ENCODE assay signal across 8 cellular contexts in the genomic region with DNA sequence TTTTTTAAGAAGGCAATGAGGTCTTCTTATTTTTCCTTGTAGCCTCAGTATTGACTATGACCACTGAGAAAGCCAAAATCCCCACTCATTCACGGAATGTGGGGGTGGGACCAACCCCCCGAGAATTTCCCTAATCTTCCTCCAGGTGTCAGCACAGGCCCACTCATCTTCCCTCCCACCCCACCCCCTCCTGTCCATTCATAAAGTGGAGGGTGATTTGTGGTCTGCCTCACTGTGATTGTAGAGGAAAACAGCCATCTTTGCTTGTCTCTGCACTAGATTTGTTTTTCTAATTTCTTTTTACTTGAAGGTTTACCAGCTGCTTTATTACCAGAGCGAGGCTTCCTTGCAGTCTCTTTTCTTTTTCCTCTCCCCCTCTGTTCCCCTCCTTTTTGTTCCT.
DNase-seq lines count a peak whose midpoint lies in the region; ATAC-seq, FAIRE-seq and TF ChIP-seq lines count a peak whose summit lies in the region.

No MANE protein-coding gene starts in this region.

- H3K36me3 Mint-ChIP-seq in activated CD4-positive, alpha-beta T cell treated with anti-CD3 and anti-CD28 coated beads, Interleukin-2, amount 10 ng/mL, durations not matched to agents 24 days and 14 days (ENCODE audit: low read depth): peaks cover 2% of the 10 kb centered on the region

- no peak overlapping the region for H2BK120ac ChIP-seq in neuronal stem cell (ENCODE audit: low read depth, low read length)

- H3K4me3 ChIP-seq in A549 (no peak overlapping the region), MM.1S (ENCODE audit: low read length) (no peak overlapping the region), epithelial cell of esophagus (ENCODE audit: low read length) (no peak overlapping the region), neuronal stem cell (ENCODE audit: low read length in 2 of 2) (no peak overlapping the region)

- peaks cover 10% of the 10 kb centered on the region for H3F3A ChIP-seq in MM.1S (ENCODE audit: insufficient read depth, low read length)

- H3K4me1 ChIP-seq in A549 (no peaks in the 10 kb centered on the region), MM.1S (ENCODE audit: low read length) (peaks cover 38% of the 10 kb centered on the region), neuronal stem cell (ENCODE audit: control insufficient read depth in 2 of 2, insufficient read depth in 1 of 2, low read depth in 1 of 2, low read length in 2 of 2) (peaks cover 10 to 19% of the 10 kb centered on the region in 2 donors)

- no peak overlapping the region for H3K14ac ChIP-seq in neuronal stem cell (ENCODE audit: low read length)

- H2AK5ac ChIP-seq in neuronal stem cell (ENCODE audit: low read depth, low read length): no peak overlapping the region

- DNase-seq in A549 (ENCODE audit: low read depth in 1 of 2, low spot score in 1 of 2) (peak; percentile 6 to 16), GM13977 (ENCODE audit: low spot score) (peak; percentile 47), MM.1S (peak; percentile 62), epithelial cell of esophagus (ENCODE audit: low read depth) (peak; percentile 1), neuronal stem cell (ENCODE audit: low spot score) (peak; percentile 61), GM19240 (ENCODE audit: insufficient read length, low spot score) (no peak)
- DNase-seq in activated CD4-positive, alpha-beta T cell treated with anti-CD3 and anti-CD28 coated beads, Interleukin-2, amount 10 ng/mL, durations not matched to agents 24 days and 14 days: peak; percentile 81

- peaks cover 64% of the 10 kb centered on the region for H3K4me1 Mint-ChIP-seq in activated CD4-positive, alpha-beta T cell treated with anti-CD3 and anti-CD28 coated beads, Interleukin-2, amount 10 ng/mL, durations not matched to agents 24 days and 14 days

- no peak for TF ChIP-seq EP300 in A549 (IDR thresholded peaks at IDR 0.05)

- CTCF ChIA-PET in A549 (lab: Yijun Ruan, JAX): interaction anchor here (1.0 to 1.1 kb wide), 2 partner anchors 14 to 36 kb away, joined by 3 read pairs; no protein-coding TSS in a partner anchor

- H4K20me1 ChIP-seq in MM.1S (ENCODE audit: insufficient read depth, low read length): no peaks in the 10 kb centered on the region

- no peaks in the 10 kb centered on the region for H3K27me3 ChIP-seq in MM.1S (replicated peaks; ENCODE audit: insufficient read depth, low read length)
- H3K27me3 ChIP-seq in neuronal stem cell (ENCODE audit: control insufficient read depth in 3 of 3, insufficient read depth in 3 of 3, low read depth in 1 of 3, low read length in 3 of 3): peaks cover 0 to 2% (median 0%) of the 10 kb centered on the region in 3 experiments

- no peaks in the 10 kb centered on the region for H3K9me3 Mint-ChIP-seq in activated CD4-positive, alpha-beta T cell treated with anti-CD3 and anti-CD28 coated beads, Interleukin-2, amount 10 ng/mL, durations not matched to agents 24 days and 14 days

- POLR2A ChIA-PET in A549 (lab: Yijun Ruan, JAX): no interaction called here

- no peak overlapping the region for H4K91ac ChIP-seq in neuronal stem cell (ENCODE audit: low read depth, low read length, poor library complexity)

- no peaks in the 10 kb centered on the region for H3K79me1 ChIP-seq in neuronal stem cell (ENCODE audit: low read depth, low read length)

- no peaks in the 10 kb centered on the region for H3K27me3 Mint-ChIP-seq in activated CD4-positive, alpha-beta T cell treated with anti-CD3 and anti-CD28 coated beads, Interleukin-2, amount 10 ng/mL, durations not matched to agents 24 days and 14 days

- H3K4me2 ChIP-seq in A549 (no peak overlapping the region), MM.1S (ENCODE audit: low read depth, low read length) (peak overlapping the region; percentile 61), neuronal stem cell (ENCODE audit: insufficient read depth, low read length, poor library complexity, severe bottlenecking) (no peak overlapping the region)

- H2BK15ac ChIP-seq in neuronal stem cell (ENCODE audit: low read length): no peak overlapping the region

- WGBS in A549 (ENCODE audit: missing lambda C conversion rate): 11% methylated on average over 3 of the region's 3 CpGs
- no CpG with 5 or more reads among the region's 3 CpGs for WGBS in neuronal stem cell (ENCODE audit: extremely low coverage in 2 of 2, insufficient read length in 2 of 2, insufficient replicate concordance in 1 of 2), 2 donors

- ATAC-seq in A549 (peak; percentile 54 to 73; a peak in 4 of 6 replicates), HG03097 (IDR thresholded peaks at IDR 0.05; ENCODE audit: low FRiP score, unreplicated experiment) (no peak)

- H3K23ac ChIP-seq in neuronal stem cell (ENCODE audit: low read depth, low read length, poor library complexity): no peak overlapping the region

- peak overlapping the region; percentile 29; the same call in 1 of the 2 replicates for H2AFZ ChIP-seq in MM.1S (ENCODE audit: low read length)
- peak overlapping the region; percentile 82 for H2AFZ ChIP-seq in neuronal stem cell (ENCODE audit: low read length)

- H3K4ac ChIP-seq in neuronal stem cell (ENCODE audit: low read length): no peak overlapping the region

- no peaks in the 10 kb centered on the region for H3K79me2 ChIP-seq in MM.1S (ENCODE audit: low read length)

- no peaks in the 10 kb centered on the region for H3K9me2 ChIP-seq in MM.1S (replicated peaks; ENCODE audit: insufficient read depth, low read length)

- H3K27ac ChIP-seq in A549 (no peak overlapping the region), MM.1S (ENCODE audit: low read length) (peak overlapping the region; percentile 23; the same call in 1 of the 2 replicates), neuronal stem cell (replicated peaks; ENCODE audit: low read length) (no peak overlapping the region)

- H3K9ac ChIP-seq in MM.1S (ENCODE audit: low read length): peak overlapping the region; percentile 32; the same call in 1 of the 2 replicates
- H3K9ac ChIP-seq in neuronal stem cell (ENCODE audit: low read depth, low read length, poor library complexity): no peak overlapping the region

- no peak overlapping the region for H2BK12ac ChIP-seq in neuronal stem cell (ENCODE audit: low read length)

- no peak overlapping the region for H3K18ac ChIP-seq in neuronal stem cell (ENCODE audit: low read length)

- H2BK5ac ChIP-seq in neuronal stem cell (ENCODE audit: low read length): no peak overlapping the region

- TF ChIP-seq CTCF in A549 (IDR thresholded peaks at IDR 0.05) (peak; percentile 39), GM13977 (IDR thresholded peaks at IDR 0.05; ENCODE audit: extremely low read depth, insufficient read depth, missing control alignments) (peak; percentile 47), MM.1S (IDR thresholded peaks at IDR 0.05; ENCODE audit: low read length) (peak; percentile 38), epithelial cell of esophagus (IDR thresholded peaks at IDR 0.05; ENCODE audit: insufficient read depth, low read depth, low read length, missing control alignments) (no peak)

- peak overlapping the region; percentile 93 for H3K27ac Mint-ChIP-seq in activated CD4-positive, alpha-beta T cell treated with anti-CD3 and anti-CD28 coated beads, Interleukin-2, amount 10 ng/mL, durations not matched to agents 24 days and 14 days

- no peak for FAIRE-seq in A549 (lab: Jason Lieb, UNC)

- intact Hi-C loops in activated CD4-positive, alpha-beta T cell treated with anti-CD3 and anti-CD28 coated beads, Interleukin-2, amount 10 ng/mL, durations not matched to agents 24 days and 14 days (cut with micrococcal nuclease): loop anchor here (2.0 to 10.0 kb wide), 14 partner anchors 36 to 1606 kb away; a partner anchor contains a TSS

- TF ChIP-seq RAD21 in A549 (conservative IDR thresholded peaks at IDR 0.05 in 1 of 2, IDR thresholded peaks at IDR 0.05 in 1 of 2): peak; percentile 49 to 53

- peak overlapping the region; percentile 75 for H3K4me3 Mint-ChIP-seq in activated CD4-positive, alpha-beta T cell treated with anti-CD3 and anti-CD28 coated beads, Interleukin-2, amount 10 ng/mL, durations not matched to agents 24 days and 14 days

- no peak for TF ChIP-seq POLR2A in A549 (IDR thresholded peaks at IDR 0.05; ENCODE audit: low read length)

- H3K9me3 ChIP-seq in A549: no peaks in the 10 kb centered on the region
- no peaks in the 10 kb centered on the region for H3K9me3 ChIP-seq in MM.1S (replicated peaks; ENCODE audit: insufficient read depth, low read length)
- H3K9me3 ChIP-seq in neuronal stem cell (replicated peaks in 1 of 2; ENCODE audit: control insufficient read depth in 2 of 2, insufficient read depth in 1 of 2, low read depth in 1 of 2, low read length in 2 of 2): no peaks in the 10 kb centered on the region

- no peak overlapping the region for H4K8ac ChIP-seq in neuronal stem cell (ENCODE audit: low read depth, low read length)

- H3K36me3 ChIP-seq in MM.1S (replicated peaks; ENCODE audit: insufficient read depth, low read length) (no peaks in the 10 kb centered on the region), neuronal stem cell (replicated peaks in 1 of 2; ENCODE audit: control insufficient read depth in 2 of 2, insufficient read depth in 2 of 2, low read length in 2 of 2) (no peaks in the 10 kb centered on the region)

- in situ Hi-C loops in GM13977 (cut with MboI; ENCODE audit: low pct_unique_long_range_greater_than_20kb, low sequenced_read_pairs, unreplicated experiment): no loop called here

TF ChIP-seq in A549, 52 proteins besides CTCF, POLR2A, EP300 and RAD21:
- no peak for TF ChIP-seq RFX5 (IDR thresholded peaks at IDR 0.05)
- TF ChIP-seq KDM5A (IDR thresholded peaks at IDR 0.05): no peak
